ENCODE assay signal across 28 cellular contexts in genomic region chr7:137583199-137583598, GRCh38.
"Had no signal": no experiment of that assay in that cellular context is flagged by ENCODE, and none has a peak within 500 bp of the region (broad histone marks: within the 10 kb centered on the region; RNA-seq: fewer than 3 reads in every experiment).

No MANE protein-coding gene starts in this region.

- H3K4me3 ChIP-seq: coronary artery, dorsolateral prefrontal cortex had no signal

- ATAC-seq: activated CD4-positive, CD25-positive, alpha-beta regulatory T cell treated with anti-CD3 and anti-CD28 coated beads, Interleukin-2, amount 50 U/mL, for 24 hours; activated CD8-positive, alpha-beta T cell treated with anti-CD3 and anti-CD28 coated beads for 36 hours; activated T-cell treated with anti-CD3 and anti-CD28 coated beads, Interleukin-2, amount 50 U/mL, for 4 hours; activated T-helper 17 cell treated with anti-CD3 and anti-CD28 coated beads, Interleukin-2, amount 50 U/mL, for 72 hours; esophagus mucosa had no signal

- H3K27ac ChIP-seq: brain microvascular endothelial cell, coronary artery, dorsolateral prefrontal cortex, WERI-Rb-1 had no signal

- DNase-seq: activated B cell treated with CpG ODN at 0.5 μM for 24 hours; activated CD4-positive, alpha-beta T cell treated with anti-CD3 and anti-CD28 coated beads for 48 hours; activated CD4-positive, alpha-beta T cell treated with anti-CD3 and anti-CD28 coated beads, Interleukin-2, amount 50 U/mL, for 1 hour; activated CD4-positive, alpha-beta T cell treated with anti-CD3 and anti-CD28 coated beads, Interleukin-2, amount 50 U/mL, for 48 hours; activated CD8-positive, alpha-beta memory T cell treated with anti-CD3 and anti-CD28 coated beads for 24 hours; activated CD8-positive, alpha-beta T cell treated with anti-CD3 and anti-CD28 coated beads for 36 hours; activated effector memory CD4-positive, alpha-beta T cell treated with Interleukin-2 at 50 U/mL for 16 hours; activated gamma-delta T cell treated with Interleukin-2 at 50 U/mL for 16 hours; activated naive CD4-positive, alpha-beta T cell treated with anti-CD3 and anti-CD28 coated beads, Interleukin-2, amount 50 U/mL, for 16 hours; activated naive CD4-positive, alpha-beta T cell treated with Interleukin-2 at 50 U/mL for 16 hours; activated T-cell treated with anti-CD3 and anti-CD28 coated beads, Interleukin-2, amount 50 U/mL, for 4 hours; amniotic stem cell; anterior cingulate cortex; brain microvascular endothelial cell; dorsolateral prefrontal cortex; effector memory CD4-positive, alpha-beta T cell; endodermal cell; foreskin fibroblast; head of caudate nucleus; hippocampal formation; T1000; WERI-Rb-1 had no signal

- FAIRE-seq: astrocyte, bronchial epithelial cell had no signal

- H3K36me3 ChIP-seq: brain microvascular endothelial cell, WERI-Rb-1 had no signal

- H3K27me3 ChIP-seq: brain microvascular endothelial cell, dorsolateral prefrontal cortex had no signal
